In the genomic region with DNA sequence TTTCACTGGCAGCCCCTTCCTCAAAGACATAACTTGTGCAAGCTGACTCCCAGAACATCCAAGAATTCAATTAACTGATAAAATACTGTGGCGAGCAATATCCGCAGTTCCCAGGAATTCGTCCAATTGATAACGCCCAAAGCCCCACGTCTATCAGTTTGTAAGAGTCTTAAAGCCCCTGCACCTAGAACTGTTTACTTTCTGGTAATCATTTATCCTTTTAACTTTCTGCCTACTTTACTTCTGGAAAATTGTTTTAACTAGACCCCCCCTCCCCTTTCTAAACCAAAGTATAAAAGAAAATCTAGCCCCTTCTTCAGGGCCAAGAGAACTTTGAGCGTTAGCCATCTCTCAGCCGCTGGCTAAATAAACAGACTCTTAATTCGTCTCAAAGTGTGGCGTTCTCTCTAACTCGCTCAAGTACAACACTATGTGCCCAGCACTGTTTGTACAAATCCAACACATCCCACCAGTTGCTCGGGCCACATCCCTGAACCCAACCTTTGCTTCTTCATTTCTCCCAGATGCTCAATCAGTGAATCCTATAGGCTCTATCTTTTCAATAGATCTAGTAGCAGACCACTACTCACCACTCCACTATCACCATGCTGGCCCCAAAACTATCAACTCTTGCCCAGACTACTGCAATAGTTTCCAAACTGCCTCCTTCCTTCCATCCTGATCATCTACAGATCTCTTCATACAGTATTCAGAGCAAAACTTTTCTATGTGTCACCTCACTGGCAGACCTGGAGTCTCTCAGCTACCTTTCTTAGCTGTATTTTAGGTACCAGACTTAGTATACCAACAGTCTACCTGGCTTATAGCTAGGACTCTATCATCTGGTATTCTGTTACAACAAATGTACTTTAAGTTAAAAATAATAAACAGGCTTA, we compare ENCODE assay signal across 1 cellular context.
TF ChIP-seq lines count a peak whose summit lies in the region.

No MANE protein-coding gene starts in this region.

TF ChIP-seq in HepG2, 621 proteins besides CTCF, POLR2A, EP300 and RAD21 (continues in another document):
- TF ChIP-seq ESRRA (CRISPR knock-in tag; IDR thresholded peaks at IDR 0.05; ENCODE audit: low read depth): 0 out of 2 replicates have a peak, but pooled peaks have one; percentile 32
- TF ChIP-seq TEAD3 (CRISPR knock-in tag; optimal IDR thresholded peaks at IDR 0.05; ENCODE audit: borderline replicate concordance): peak; percentile 76
- no peak for TF ChIP-seq RBAK (CRISPR knock-in tag; IDR thresholded peaks at IDR 0.05)
- no peak for TF ChIP-seq PLSCR1 (CRISPR knock-in tag; IDR thresholded peaks at IDR 0.05; ENCODE audit: borderline replicate concordance)
- TF ChIP-seq KDM4B (CRISPR knock-in tag; IDR thresholded peaks at IDR 0.05): no peak
- TF ChIP-seq, protein P1, sequence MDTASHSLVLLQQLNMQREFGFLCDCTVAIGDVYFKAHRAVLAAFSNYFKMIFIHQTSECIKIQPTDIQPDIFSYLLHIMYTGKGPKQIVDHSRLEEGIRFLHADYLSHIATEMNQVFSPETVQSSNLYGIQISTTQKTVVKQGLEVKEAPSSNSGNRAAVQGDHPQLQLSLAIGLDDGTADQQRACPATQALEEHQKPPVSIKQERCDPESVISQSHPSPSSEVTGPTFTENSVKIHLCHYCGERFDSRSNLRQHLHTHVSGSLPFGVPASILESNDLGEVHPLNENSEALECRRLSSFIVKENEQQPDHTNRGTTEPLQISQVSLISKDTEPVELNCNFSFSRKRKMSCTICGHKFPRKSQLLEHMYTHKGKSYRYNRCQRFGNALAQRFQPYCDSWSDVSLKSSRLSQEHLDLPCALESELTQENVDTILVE (CRISPR knock-in tag; IDR thresholded peaks at IDR 0.05): peak; percentile 34
- 0 out of 2 replicates have a peak, but pooled peaks have one; percentile 33 for TF ChIP-seq BORCS8-MEF2B (CRISPR knock-in tag; IDR thresholded peaks at IDR 0.05)
- peak; percentile 27; the same call in 1 of the 2 replicates for TF ChIP-seq DNMT3B (CRISPR knock-in tag; conservative IDR thresholded peaks at IDR 0.05)
- peak; percentile 17; the same call in 1 of the 2 replicates for TF ChIP-seq ZBED4 (CRISPR knock-in tag; IDR thresholded peaks at IDR 0.05; ENCODE audit: borderline replicate concordance)
- peak; percentile 67; the same call in 1 of the 2 replicates for TF ChIP-seq ZKSCAN8 (CRISPR knock-in tag; IDR thresholded peaks at IDR 0.05; ENCODE audit: borderline replicate concordance)
- peak; percentile 59; the same call in 1 of the 2 replicates for TF ChIP-seq MED13 (CRISPR knock-in tag; IDR thresholded peaks at IDR 0.05)
- peak; percentile 62 for TF ChIP-seq KDM6A (CRISPR knock-in tag; IDR thresholded peaks at IDR 0.05; ENCODE audit: low read depth)
- TF ChIP-seq SPEN (CRISPR knock-in tag; IDR thresholded peaks at IDR 0.05; ENCODE audit: low read depth): peak; percentile 31; the same call in 1 of the 2 replicates
- 0 out of 2 replicates have a peak, but pooled peaks have one; percentile 38 for TF ChIP-seq ZNF124 (CRISPR knock-in tag; IDR thresholded peaks at IDR 0.05)
- 0 out of 2 replicates have a peak, but pooled peaks have one; percentile 64 for TF ChIP-seq PRMT3 (CRISPR knock-in tag; IDR thresholded peaks at IDR 0.05; ENCODE audit: borderline replicate concordance, low read depth)
- TF ChIP-seq TBP (CRISPR knock-in tag; IDR thresholded peaks at IDR 0.05): no peak
- TF ChIP-seq, protein P2, sequence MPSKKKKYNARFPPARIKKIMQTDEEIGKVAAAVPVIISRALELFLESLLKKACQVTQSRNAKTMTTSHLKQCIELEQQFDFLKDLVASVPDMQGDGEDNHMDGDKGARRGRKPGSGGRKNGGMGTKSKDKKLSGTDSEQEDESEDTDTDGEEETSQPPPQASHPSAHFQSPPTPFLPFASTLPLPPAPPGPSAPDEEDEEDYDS (CRISPR knock-in tag; IDR thresholded peaks at IDR 0.05): peak; percentile 71; the same call in 1 of the 2 replicates
- TF ChIP-seq ONECUT2 (CRISPR knock-in tag; IDR thresholded peaks at IDR 0.05): peak; percentile 49; the same call in 1 of the 2 replicates
- TF ChIP-seq GATA4 (IDR thresholded peaks at IDR 0.05; ENCODE audit: borderline replicate concordance, low read depth): peak; percentile 88; the same call in 1 of the 2 replicates
- TF ChIP-seq ARNTL (CRISPR knock-in tag; IDR thresholded peaks at IDR 0.05): peak; percentile 63; the same call in 1 of the 2 replicates
- 0 out of 2 replicates have a peak, but pooled peaks have one; percentile 22 for TF ChIP-seq TARDBP (CRISPR knock-in tag; IDR thresholded peaks at IDR 0.05)
- TF ChIP-seq PPARG (CRISPR knock-in tag; conservative IDR thresholded peaks at IDR 0.05): peak; percentile 92
- TF ChIP-seq ZNF792 (CRISPR knock-in tag; IDR thresholded peaks at IDR 0.05): peak; percentile 22; the same call in 1 of the 2 replicates
- TF ChIP-seq MEF2D (CRISPR knock-in tag; IDR thresholded peaks at IDR 0.05): 0 out of 2 replicates have a peak, but pooled peaks have one; percentile 35
- TF ChIP-seq ZFP82 (CRISPR knock-in tag; IDR thresholded peaks at IDR 0.05; ENCODE audit: borderline replicate concordance): 0 out of 2 replicates have a peak, but pooled peaks have one; percentile 21
- TF ChIP-seq ZNF574 (CRISPR knock-in tag; IDR thresholded peaks at IDR 0.05): peak; percentile 68
- peak; percentile 56 for TF ChIP-seq SALL1 (CRISPR knock-in tag; IDR thresholded peaks at IDR 0.05)
- TF ChIP-seq ZNF235 (CRISPR knock-in tag; IDR thresholded peaks at IDR 0.05; ENCODE audit: borderline replicate concordance): no peak
- peak; percentile 75 for TF ChIP-seq TBX2 (CRISPR knock-in tag; IDR thresholded peaks at IDR 0.05; ENCODE audit: borderline replicate concordance)
- no peak for TF ChIP-seq CENPX (CRISPR knock-in tag; IDR thresholded peaks at IDR 0.05)
- TF ChIP-seq FOXA3 (CRISPR knock-in tag; IDR thresholded peaks at IDR 0.05): peak; percentile 57
- 0 out of 2 replicates have a peak, but pooled peaks have one; percentile 42 for TF ChIP-seq ZNF780A (CRISPR knock-in tag; IDR thresholded peaks at IDR 0.05)
- TF ChIP-seq ZNF569 (CRISPR knock-in tag; IDR thresholded peaks at IDR 0.05; ENCODE audit: borderline replicate concordance): no peak
- 0 out of 2 replicates have a peak, but pooled peaks have one; percentile 22 for TF ChIP-seq ZSCAN21 (CRISPR knock-in tag; IDR thresholded peaks at IDR 0.05; ENCODE audit: borderline replicate concordance)
- TF ChIP-seq KDM1A (CRISPR knock-in tag; IDR thresholded peaks at IDR 0.05): peak; percentile 39; the same call in 1 of the 2 replicates
- 0 out of 2 replicates have a peak, but pooled peaks have one; percentile 33 for TF ChIP-seq TAF1 (CRISPR knock-in tag; IDR thresholded peaks at IDR 0.05)
- no peak for TF ChIP-seq YY1 (IDR thresholded peaks at IDR 0.05; ENCODE audit: insufficient read depth, insufficient replicate concordance, low read depth, low read length)
- peak; percentile 76 for TF ChIP-seq POLR2G (IDR thresholded peaks at IDR 0.05; ENCODE audit: low read depth, low read length)
- TF ChIP-seq, protein P3, sequence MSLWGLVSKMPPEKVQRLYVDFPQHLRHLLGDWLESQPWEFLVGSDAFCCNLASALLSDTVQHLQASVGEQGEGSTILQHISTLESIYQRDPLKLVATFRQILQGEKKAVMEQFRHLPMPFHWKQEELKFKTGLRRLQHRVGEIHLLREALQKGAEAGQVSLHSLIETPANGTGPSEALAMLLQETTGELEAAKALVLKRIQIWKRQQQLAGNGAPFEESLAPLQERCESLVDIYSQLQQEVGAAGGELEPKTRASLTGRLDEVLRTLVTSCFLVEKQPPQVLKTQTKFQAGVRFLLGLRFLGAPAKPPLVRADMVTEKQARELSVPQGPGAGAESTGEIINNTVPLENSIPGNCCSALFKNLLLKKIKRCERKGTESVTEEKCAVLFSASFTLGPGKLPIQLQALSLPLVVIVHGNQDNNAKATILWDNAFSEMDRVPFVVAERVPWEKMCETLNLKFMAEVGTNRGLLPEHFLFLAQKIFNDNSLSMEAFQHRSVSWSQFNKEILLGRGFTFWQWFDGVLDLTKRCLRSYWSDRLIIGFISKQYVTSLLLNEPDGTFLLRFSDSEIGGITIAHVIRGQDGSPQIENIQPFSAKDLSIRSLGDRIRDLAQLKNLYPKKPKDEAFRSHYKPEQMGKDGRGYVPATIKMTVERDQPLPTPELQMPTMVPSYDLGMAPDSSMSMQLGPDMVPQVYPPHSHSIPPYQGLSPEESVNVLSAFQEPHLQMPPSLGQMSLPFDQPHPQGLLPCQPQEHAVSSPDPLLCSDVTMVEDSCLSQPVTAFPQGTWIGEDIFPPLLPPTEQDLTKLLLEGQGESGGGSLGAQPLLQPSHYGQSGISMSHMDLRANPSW (CRISPR knock-in tag; IDR thresholded peaks at IDR 0.05; ENCODE audit: borderline replicate concordance): 0 out of 2 replicates have a peak, but pooled peaks have one; percentile 73
- TF ChIP-seq KLF12 (CRISPR knock-in tag; IDR thresholded peaks at IDR 0.05; ENCODE audit: borderline replicate concordance): no peak
- TF ChIP-seq SNAPC2 (CRISPR knock-in tag; IDR thresholded peaks at IDR 0.05): 0 out of 2 replicates have a peak, but pooled peaks have one; percentile 38
- peak; percentile 94 for TF ChIP-seq PAXIP1 (CRISPR knock-in tag; conservative IDR thresholded peaks at IDR 0.05)
